25 cellular contexts compared by ENCODE assay signal in genomic region chr21:43365611-43366426, GRCh38.
DNase-seq lines count a peak whose midpoint lies in the region; TF ChIP-seq lines count a peak whose summit lies in the region.
"Had no signal": no experiment of that assay in that cellular context is flagged by ENCODE, and none has a peak within 500 bp of the region (broad histone marks: within the 10 kb centered on the region; RNA-seq: fewer than 3 reads in every experiment).

No MANE protein-coding gene starts in this region.

- peaks cover 24% of the 10 kb centered on the region for H3K4me1 ChIP-seq in CD4-positive, alpha-beta memory T cell (ENCODE audit: insufficient read depth, low read length)
- peaks cover 0 to 13% (median 6%) of the 10 kb centered on the region in 4 donors for H3K4me1 ChIP-seq in Peyer's patch

- H3K27ac Mint-ChIP-seq in CD4-positive, alpha-beta memory T cell = peak overlapping the region in 4 of 7 donors; percentile 13 to 89 (median 46)
- H3K27ac Mint-ChIP-seq in endothelial cell (ENCODE audit: unreplicated experiment) (peak overlapping the region; percentile 1), nephron (peak overlapping the region; percentile 6 to 95 (median 68)), Calu3 (ENCODE audit: unreplicated experiment) (no peak overlapping the region)
- H3K27ac Mint-ChIP-seq: HFFc6 had no signal

- H3K27me3 ChIP-seq in CD4-positive, alpha-beta memory T cell (ENCODE audit: insufficient read depth, low read length) = no peaks in the 10 kb centered on the region
- H3K27me3 ChIP-seq in Peyer's patch = no peaks in the 10 kb centered on the region
- H3K27me3 ChIP-seq: transverse colon had no signal

- POLR2A ChIA-PET in CD4-positive, alpha-beta memory T cell (lab: Charles Lee; ENCODE audit: partially characterized antibody) = no interaction called here

- no peaks in the 10 kb centered on the region for H3K9me3 ChIP-seq in CD4-positive, alpha-beta memory T cell (ENCODE audit: control insufficient read depth in 1 of 2, low read length in 2 of 2)
- no peaks in the 10 kb centered on the region for H3K9me3 ChIP-seq in Peyer's patch
- H3K9me3 ChIP-seq: transverse colon had no signal

- no peak for TF ChIP-seq CTCF in endothelial cell (IDR thresholded peaks at IDR 0.05; ENCODE audit: unreplicated experiment)
- no peak for TF ChIP-seq CTCF in nephron (IDR thresholded peaks at IDR 0.05; ENCODE audit: unreplicated experiment in 3 of 3)
- no peak for TF ChIP-seq CTCF in Peyer's patch (IDR thresholded peaks at IDR 0.05)
- TF ChIP-seq CTCF in Calu3 (IDR thresholded peaks at IDR 0.05; ENCODE audit: unreplicated experiment) = no peak

- no peak for TF ChIP-seq POLR2A in Peyer's patch (IDR thresholded peaks at IDR 0.05)

- H3K36me3 Mint-ChIP-seq in CD4-positive, alpha-beta memory T cell = no peaks in the 10 kb centered on the region
- H3K36me3 Mint-ChIP-seq in endothelial cell (ENCODE audit: low read depth, unreplicated experiment) (no peaks in the 10 kb centered on the region), nephron (ENCODE audit: low read depth) (no peaks in the 10 kb centered on the region), Calu3 (ENCODE audit: insufficient read depth, unreplicated experiment) (peaks cover 3% of the 10 kb centered on the region)

- DNase-seq in Ammon's horn (ENCODE audit: low spot score) (peak; percentile 50), endothelial cell (ENCODE audit: low spot score) (no peak), Peyer's patch (no peak), Calu3 (no peak), NCI-H1048 (lab: John Stamatoyannopoulos, UW) (no peak)
- no peak for DNase-seq in CD4-positive, alpha-beta memory T cell
- DNase-seq: activated CD4-positive, alpha-beta T cell treated with anti-CD3 and anti-CD28 coated beads, Interleukin-2, amount 50 U/mL, for 1 hour; activated naive CD4-positive, alpha-beta T cell treated with anti-CD3 and anti-CD28 coated beads, Interleukin-2, amount 50 U/mL, for 16 hours; cortex of kidney; GM23248; HFFc6; Kasumi-1; mesendoderm; NCI-H1694; NCI-H446 treated with DMSO at 0.1 percent for 48 hours; OCI-M1; Right ventricle myocardium superior; stimulated activated CD4-positive, alpha-beta T cell treated with anti-CD3 and anti-CD28 coated beads, Interleukin-1b, Interleukin-23, amount 100 ng/mL, for 48 hours; stimulated activated CD8-positive, alpha-beta memory T cell treated with anti-CD3 and anti-CD28 coated beads, Interleukin-4, amount 100 ng/mL, for 48 hours; T-helper 9 cell; transverse colon; WERI-Rb-1 had no signal

- intact Hi-C loops in CD4-positive, alpha-beta memory T cell (cut with micrococcal nuclease) = no loop called here
- intact Hi-C loops in Calu3 (cut with micrococcal nuclease; ENCODE audit: unreplicated experiment) = no loop called here

- peaks cover 13 to 25% (median 18%) of the 10 kb centered on the region in 4 donors for H3K4me1 Mint-ChIP-seq in CD4-positive, alpha-beta memory T cell
- H3K4me1 Mint-ChIP-seq in endothelial cell (ENCODE audit: unreplicated experiment) = peaks cover 9% of the 10 kb centered on the region
- H3K4me1 Mint-ChIP-seq in nephron = peaks cover 77% of the 10 kb centered on the region
- peaks cover 5% of the 10 kb centered on the region for H3K4me1 Mint-ChIP-seq in Calu3 (ENCODE audit: low read depth, unreplicated experiment)

- no peak overlapping the region for H3K4me3 Mint-ChIP-seq in CD4-positive, alpha-beta memory T cell
- H3K4me3 Mint-ChIP-seq in endothelial cell (ENCODE audit: unreplicated experiment) = no peak overlapping the region
- H3K4me3 Mint-ChIP-seq in nephron = peak overlapping the region in 2 of 3 experiments; percentile 57 to 71
- no peak overlapping the region for H3K4me3 Mint-ChIP-seq in Calu3 (ENCODE audit: low read depth, unreplicated experiment)
- H3K4me3 Mint-ChIP-seq: CD14-positive monocyte, HFFc6 had no signal

- H3K4me3 ChIP-seq in CD4-positive, alpha-beta memory T cell (ENCODE audit: low read length in 2 of 2) = no peak overlapping the region
- no peak overlapping the region for H3K4me3 ChIP-seq in Peyer's patch
- H3K4me3 ChIP-seq: GM23248, transverse colon had no signal

- peaks cover 0 to 6% of the 10 kb centered on the region in 2 donors for H3K27me3 Mint-ChIP-seq in CD4-positive, alpha-beta memory T cell
- H3K27me3 Mint-ChIP-seq in endothelial cell (ENCODE audit: unreplicated experiment) = peaks cover 3% of the 10 kb centered on the region
- peaks cover 32% of the 10 kb centered on the region for H3K27me3 Mint-ChIP-seq in nephron (ENCODE audit: low read depth)
- H3K27me3 Mint-ChIP-seq in Calu3 (ENCODE audit: unreplicated experiment) = no peaks in the 10 kb centered on the region

- BruUV-seq in Calu3 (replicated peaks; lab: Mats Ljungman, UMichigan) = no TSS peak

- H3K27ac ChIP-seq in CD4-positive, alpha-beta memory T cell (ENCODE audit: low read depth, low read length) = no peak overlapping the region
- no peak overlapping the region for H3K27ac ChIP-seq in Peyer's patch
- H3K27ac ChIP-seq: GM23248, HL-60, transverse colon had no signal

- no peaks in the 10 kb centered on the region for H3K9me3 Mint-ChIP-seq in CD4-positive, alpha-beta memory T cell
- H3K9me3 Mint-ChIP-seq in endothelial cell (ENCODE audit: unreplicated experiment) (no peaks in the 10 kb centered on the region), nephron (no peaks in the 10 kb centered on the region), Calu3 (ENCODE audit: low read depth, unreplicated experiment) (no peaks in the 10 kb centered on the region)
- H3K9me3 Mint-ChIP-seq: HFFc6 had no signal

- CTCF ChIA-PET in CD4-positive, alpha-beta memory T cell (lab: Charles Lee; ENCODE audit: partially characterized antibody) = no interaction called here
- CTCF ChIA-PET in Calu3 (lab: Charles Lee) = no interaction called here

- H3K36me3 ChIP-seq in CD4-positive, alpha-beta memory T cell (ENCODE audit: insufficient read depth, low read length) = no peaks in the 10 kb centered on the region
- H3K36me3 ChIP-seq in Peyer's patch = no peaks in the 10 kb centered on the region
- H3K36me3 ChIP-seq: transverse colon, WERI-Rb-1 had no signal

Comparison
In these comparisons a context has a peak if more than half of its experiments do, and no peak if none do; other contexts are left out.
1. H3K4me3 Mint-ChIP-seq: peak in nephron (2 of 3); none in CD4-positive, alpha-beta memory T cell (0 of 8), endothelial cell (single experiment) and Calu3 (single experiment).